In the genomic region with DNA sequence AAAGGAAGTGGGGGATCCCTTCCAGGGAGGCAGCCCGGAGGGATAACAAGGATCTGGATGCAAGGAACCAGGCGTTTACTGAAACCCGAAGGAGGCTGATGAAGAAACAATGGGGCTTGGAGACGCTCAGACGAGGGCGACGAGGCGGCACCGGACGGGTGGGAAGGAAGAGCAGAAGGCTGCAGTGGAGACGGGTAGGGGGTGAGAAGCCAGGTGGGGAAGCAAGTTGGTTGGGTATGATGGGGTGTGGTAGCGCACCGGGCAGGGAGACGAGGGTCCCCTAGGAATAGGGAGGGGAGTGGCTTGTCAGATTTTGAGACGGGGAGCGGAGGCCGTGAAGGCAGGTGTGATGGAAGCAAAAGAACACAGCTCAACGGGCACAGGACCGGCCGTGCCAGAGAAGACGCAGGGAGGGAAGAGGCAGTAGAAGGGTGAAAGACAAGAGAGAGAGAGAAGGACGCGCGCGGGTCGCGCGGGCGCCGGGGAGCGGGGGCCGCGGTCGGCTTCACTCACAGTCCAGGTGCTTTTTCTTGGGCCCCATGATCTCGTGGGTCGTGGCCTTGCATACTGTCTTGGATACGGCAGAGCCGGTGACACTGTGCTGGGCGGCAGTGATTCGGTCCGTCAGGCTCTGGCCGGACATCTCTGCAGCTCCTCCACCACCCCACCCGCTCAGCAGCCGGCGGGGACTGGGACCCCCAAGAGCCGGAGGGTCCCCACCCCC, we compare ENCODE assay signal across 7 cellular contexts. TPM values are rescaled to one million over a fixed set of nuclear protein-coding genes. Genes with fewer than 3 reads are reported as not detected.
DNase-seq lines count a peak whose midpoint lies in the region; ATAC-seq and TF ChIP-seq lines count a peak whose summit lies in the region.

No MANE protein-coding gene starts in this region.

- peak overlapping the region; percentile 98 for H3K4me3 Mint-ChIP-seq in activated CD8-positive, alpha-beta T cell treated with anti-CD3 and anti-CD28 coated beads, Interleukin-2, amount 10 ng/mL, durations not matched to agents 7 days and 5 days
- peak overlapping the region; percentile 96 for H3K4me3 Mint-ChIP-seq in stimulated activated naive CD8-positive, alpha-beta T cell treated with anti-CD3 and anti-CD28 coated beads, Interleukin-15, Interleukin-2, amounts not matched to agents 100 ng/mL and 50 ng/mL, for 24 hours

- H3K9me3 ChIP-seq in HEK293 (ENCODE audit: control insufficient read depth, insufficient read depth, low read depth, low read length) (no peaks in the 10 kb centered on the region), endocrine pancreas (ENCODE audit: control insufficient read depth, low read length) (no peaks in the 10 kb centered on the region)

- H3K9ac ChIP-seq in endocrine pancreas (ENCODE audit: control insufficient read depth, insufficient read depth, low read length): peak overlapping the region; percentile 99

- no peaks in the 10 kb centered on the region for H3K36me3 ChIP-seq in HEK293 (ENCODE audit: control insufficient read depth in 2 of 2, insufficient read depth in 1 of 2, low read length in 2 of 2)
- H3K36me3 ChIP-seq in endocrine pancreas (ENCODE audit: control insufficient read depth, insufficient read depth, low read length): no peaks in the 10 kb centered on the region

- H3K4me1 Mint-ChIP-seq in activated CD8-positive, alpha-beta T cell treated with anti-CD3 and anti-CD28 coated beads, Interleukin-2, amount 10 ng/mL, durations not matched to agents 7 days and 5 days (ENCODE audit: low read depth): peaks cover 44% of the 10 kb centered on the region
- peaks cover 42% of the 10 kb centered on the region for H3K4me1 Mint-ChIP-seq in stimulated activated naive CD8-positive, alpha-beta T cell treated with anti-CD3 and anti-CD28 coated beads, Interleukin-15, Interleukin-2, amounts not matched to agents 100 ng/mL and 50 ng/mL, for 24 hours (ENCODE audit: low read depth)

- peak overlapping the region; percentile 44; the same call in 1 of the 2 replicates for H3K27ac ChIP-seq in HEK293 (ENCODE audit: extremely low read depth, low read depth, low read length)

- peak; percentile 33 for TF ChIP-seq POLR2A in GM15510 (IDR thresholded peaks at IDR 0.05; ENCODE audit: borderline replicate concordance, extremely low read depth, insufficient read length)

- POLR2A ChIA-PET in HEK293 (lab: Yijun Ruan, JAX): interaction anchor here (0.7 to 1.7 kb wide), 10 partner anchors 17 to 731 kb away, joined by 3 to 13 read pairs (median 5); a partner anchor contains a TSS
- POLR2A ChIA-PET in activated CD8-positive, alpha-beta T cell treated with anti-CD3 and anti-CD28 coated beads, Interleukin-2, amount 10 ng/mL, durations not matched to agents 7 days and 5 days (lab: Charles Lee): interaction anchor here (0.8 to 3.0 kb wide), 11 partner anchors 8 to 234 kb away, joined by 3 to 15 read pairs (median 4); a partner anchor contains a TSS

- no peak for TF ChIP-seq CTCF in HEK293 (tag by site-specific recombination; IDR thresholded peaks at IDR 0.05)

- H3K4me3 ChIP-seq in HEK293 (ENCODE audit: low read depth, low read length): peak overlapping the region; percentile 69
- H3K4me3 ChIP-seq in endocrine pancreas (ENCODE audit: control insufficient read depth, insufficient read depth, low read length): peak overlapping the region; percentile 99

- CTCF ChIA-PET in HEK293 (lab: Yijun Ruan, JAX): interaction anchor here (0.6 to 2.2 kb wide), 9 partner anchors 21 to 224 kb away, joined by 3 to 19 read pairs (median 4); a partner anchor contains a TSS
- CTCF ChIA-PET in activated CD8-positive, alpha-beta T cell treated with anti-CD3 and anti-CD28 coated beads, Interleukin-2, amount 10 ng/mL, durations not matched to agents 7 days and 5 days (lab: Charles Lee): interaction anchor here (0.9 to 6.4 kb wide), 19 partner anchors 9 to 175 kb away, joined by 3 to 82 read pairs (median 4); no protein-coding TSS in a partner anchor

- DNase-seq in NCI-H1105 (lab: John Stamatoyannopoulos, UW) (peak; percentile 28), midbrain (lab: John Stamatoyannopoulos, UW) (peak; percentile 45)
- DNase-seq in activated CD8-positive, alpha-beta T cell treated with anti-CD3 and anti-CD28 coated beads, Interleukin-2, amount 10 ng/mL, durations not matched to agents 7 days and 5 days: peak; percentile 53

- peak; percentile 40 for ATAC-seq in activated CD8-positive, alpha-beta T cell treated with anti-CD3 and anti-CD28 coated beads, Interleukin-2, amount 10 ng/mL, durations not matched to agents 7 days and 5 days

- no peaks in the 10 kb centered on the region for H3K27me3 ChIP-seq in endocrine pancreas (ENCODE audit: control insufficient read depth, insufficient read depth, low read length)

- H3K4me1 ChIP-seq in HEK293 (ENCODE audit: control insufficient read depth, insufficient read depth, low read length): peaks cover 3% of the 10 kb centered on the region; the same call in 1 of the 2 replicates
- H3K4me1 ChIP-seq in endocrine pancreas (ENCODE audit: control insufficient read depth, insufficient read depth, low read length): peaks cover 11% of the 10 kb centered on the region

- H3K27ac Mint-ChIP-seq in activated CD8-positive, alpha-beta T cell treated with anti-CD3 and anti-CD28 coated beads, Interleukin-2, amount 10 ng/mL, durations not matched to agents 7 days and 5 days: peak overlapping the region; percentile 95
- peak overlapping the region; percentile 95 for H3K27ac Mint-ChIP-seq in stimulated activated naive CD8-positive, alpha-beta T cell treated with anti-CD3 and anti-CD28 coated beads, Interleukin-15, Interleukin-2, amounts not matched to agents 100 ng/mL and 50 ng/mL, for 24 hours

- no peaks in the 10 kb centered on the region for H3K27me3 Mint-ChIP-seq in activated CD8-positive, alpha-beta T cell treated with anti-CD3 and anti-CD28 coated beads, Interleukin-2, amount 10 ng/mL, durations not matched to agents 7 days and 5 days (ENCODE audit: low read depth)
- no peaks in the 10 kb centered on the region for H3K27me3 Mint-ChIP-seq in stimulated activated naive CD8-positive, alpha-beta T cell treated with anti-CD3 and anti-CD28 coated beads, Interleukin-15, Interleukin-2, amounts not matched to agents 100 ng/mL and 50 ng/mL, for 24 hours

- H3K9me3 Mint-ChIP-seq in activated CD8-positive, alpha-beta T cell treated with anti-CD3 and anti-CD28 coated beads, Interleukin-2, amount 10 ng/mL, durations not matched to agents 7 days and 5 days (ENCODE audit: insufficient read depth): no peaks in the 10 kb centered on the region
- no peaks in the 10 kb centered on the region for H3K9me3 Mint-ChIP-seq in stimulated activated naive CD8-positive, alpha-beta T cell treated with anti-CD3 and anti-CD28 coated beads, Interleukin-15, Interleukin-2, amounts not matched to agents 100 ng/mL and 50 ng/mL, for 24 hours

- H3K36me3 Mint-ChIP-seq in activated CD8-positive, alpha-beta T cell treated with anti-CD3 and anti-CD28 coated beads, Interleukin-2, amount 10 ng/mL, durations not matched to agents 7 days and 5 days (ENCODE audit: low read depth): peaks cover 22% of the 10 kb centered on the region
- peaks cover 31% of the 10 kb centered on the region for H3K36me3 Mint-ChIP-seq in stimulated activated naive CD8-positive, alpha-beta T cell treated with anti-CD3 and anti-CD28 coated beads, Interleukin-15, Interleukin-2, amounts not matched to agents 100 ng/mL and 50 ng/mL, for 24 hours (ENCODE audit: low read depth)

TF ChIP-seq in HEK293, 187 proteins besides CTCF, POLR2A, EP300 and RAD21 (continues in another document):
- TF ChIP-seq, protein P1, sequence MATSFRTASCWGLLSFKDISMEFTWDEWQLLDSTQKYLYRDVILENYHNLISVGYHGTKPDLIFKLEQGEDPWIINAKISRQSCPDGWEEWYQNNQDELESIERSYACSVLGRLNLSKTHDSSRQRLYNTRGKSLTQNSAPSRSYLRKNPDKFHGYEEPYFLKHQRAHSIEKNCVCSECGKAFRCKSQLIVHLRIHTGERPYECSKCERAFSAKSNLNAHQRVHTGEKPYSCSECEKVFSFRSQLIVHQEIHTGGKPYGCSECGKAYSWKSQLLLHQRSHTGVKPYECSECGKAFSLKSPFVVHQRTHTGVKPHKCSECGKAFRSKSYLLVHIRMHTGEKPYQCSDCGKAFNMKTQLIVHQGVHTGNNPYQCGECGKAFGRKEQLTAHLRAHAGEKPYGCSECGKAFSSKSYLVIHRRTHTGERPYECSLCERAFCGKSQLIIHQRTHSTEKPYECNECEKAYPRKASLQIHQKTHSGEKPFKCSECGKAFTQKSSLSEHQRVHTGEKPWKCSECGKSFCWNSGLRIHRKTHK (tag by site-specific recombination; IDR thresholded peaks at IDR 0.05): no peak
- TF ChIP-seq, protein P2, sequence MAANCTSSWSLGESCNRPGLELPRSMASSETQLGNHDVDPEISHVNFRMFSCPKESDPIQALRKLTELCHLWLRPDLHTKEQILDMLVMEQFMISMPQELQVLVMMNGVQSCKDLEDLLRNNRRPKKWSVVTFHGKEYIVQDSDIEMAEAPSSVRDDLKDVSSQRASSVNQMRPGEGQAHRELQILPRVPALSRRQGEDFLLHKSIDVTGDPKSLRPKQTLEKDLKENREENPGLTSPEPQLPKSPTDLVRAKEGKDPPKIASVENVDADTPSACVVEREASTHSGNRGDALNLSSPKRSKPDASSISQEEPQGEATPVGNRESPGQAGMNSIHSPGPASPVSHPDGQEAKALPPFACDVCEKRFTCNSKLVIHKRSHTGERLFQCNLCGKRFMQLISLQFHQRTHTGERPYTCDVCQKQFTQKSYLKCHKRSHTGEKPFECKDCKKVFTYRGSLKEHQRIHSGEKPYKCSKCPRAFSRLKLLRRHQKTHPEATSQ (tag by site-specific recombination; IDR thresholded peaks at IDR 0.05): no peak
- TF ChIP-seq, protein P3, sequence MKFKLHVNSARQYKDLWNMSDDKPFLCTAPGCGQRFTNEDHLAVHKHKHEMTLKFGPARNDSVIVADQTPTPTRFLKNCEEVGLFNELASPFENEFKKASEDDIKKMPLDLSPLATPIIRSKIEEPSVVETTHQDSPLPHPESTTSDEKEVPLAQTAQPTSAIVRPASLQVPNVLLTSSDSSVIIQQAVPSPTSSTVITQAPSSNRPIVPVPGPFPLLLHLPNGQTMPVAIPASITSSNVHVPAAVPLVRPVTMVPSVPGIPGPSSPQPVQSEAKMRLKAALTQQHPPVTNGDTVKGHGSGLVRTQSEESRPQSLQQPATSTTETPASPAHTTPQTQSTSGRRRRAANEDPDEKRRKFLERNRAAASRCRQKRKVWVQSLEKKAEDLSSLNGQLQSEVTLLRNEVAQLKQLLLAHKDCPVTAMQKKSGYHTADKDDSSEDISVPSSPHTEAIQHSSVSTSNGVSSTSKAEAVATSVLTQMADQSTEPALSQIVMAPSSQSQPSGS (tag by site-specific recombination; IDR thresholded peaks at IDR 0.05; ENCODE audit: low read depth): no peak
- TF ChIP-seq ZNF292 (tag by site-specific recombination; IDR thresholded peaks at IDR 0.05; ENCODE audit: borderline replicate concordance, low read depth) (no peak), ZNF174 (tag by site-specific recombination; IDR thresholded peaks at IDR 0.05) (no peak), ZNF121 (tag by site-specific recombination; IDR thresholded peaks at IDR 0.05) (peak; percentile 79; the same call in 1 of the 2 replicates)

RNA-seq across cellular contexts. Expression of a gene that starts 0.6 kb away (rescaled TPM):
- total RNA-seq in activated CD8-positive, alpha-beta T cell treated with anti-CD3 and anti-CD28 coated beads, Interleukin-2, amount 10 ng/mL, durations not matched to agents 7 days and 5 days: 100 to 1,000 TPM; 110 to 115 TPM

Comparison
In these comparisons a context has a peak if more than half of its experiments do, and no peak if none do; other contexts are left out.
1. Peak in every context shown above with its lines: DNase-seq, ATAC-seq, H3K4me3 ChIP-seq and H3K27ac ChIP-seq.